12 cellular contexts compared by ENCODE assay signal in the genomic region with DNA sequence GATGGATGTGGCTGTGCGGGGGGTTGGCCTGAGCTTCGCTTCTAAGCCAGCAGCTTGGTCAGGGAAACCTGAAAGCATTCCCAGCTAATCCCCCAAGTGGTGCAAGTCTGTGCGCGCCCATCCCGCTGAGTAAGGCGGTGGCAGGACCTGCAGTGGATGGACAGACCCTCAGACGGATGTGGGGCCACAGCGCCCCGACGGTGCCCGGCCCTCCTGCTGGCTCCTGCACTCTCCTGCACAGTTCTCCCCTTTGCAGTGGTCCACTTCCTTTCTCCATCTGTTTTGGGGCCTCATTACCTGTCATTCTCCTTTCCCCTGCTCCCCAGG. TPM values are rescaled to one million over a fixed set of nuclear protein-coding genes. Genes with fewer than 3 reads are reported as not detected.
DNase-seq lines count a peak whose midpoint lies in the region; ATAC-seq and TF ChIP-seq lines count a peak whose summit lies in the region.
"Had no signal": no experiment of that assay in that cellular context is flagged by ENCODE, and none has a peak within 500 bp of the region (broad histone marks: within the 10 kb centered on the region; RNA-seq: fewer than 3 reads in every experiment).

No MANE protein-coding gene starts in this region.

- peak overlapping the region; percentile 37 for H3K27ac Mint-ChIP-seq in T-helper 17 cell

- H3K4me2 ChIP-seq in PC-3 (ENCODE audit: low read length), result no peak overlapping the region

- DNase-seq in DMS79 treated with DMSO at 0.1 percent for 48 hours (lab: John Stamatoyannopoulos, UW) (peak; percentile 52), DMS79 (lab: John Stamatoyannopoulos, UW) (no peak), T-helper 17 cell (no peak), epithelial cell of proximal tubule (ENCODE audit: low read depth) (no peak), skeletal muscle cell (ENCODE audit: low read depth) (no peak), GM19238 (ENCODE audit: insufficient read length, low spot score) (no peak), PC-3 (no peak)

- H3K4me1 Mint-ChIP-seq in T-helper 17 cell, result peaks cover 19% of the 10 kb centered on the region

- H3K9me2 ChIP-seq in PC-3 (replicated peaks; ENCODE audit: low read length), result no peaks in the 10 kb centered on the region

- H4K20me1 ChIP-seq in PC-3 (ENCODE audit: low read length), result no peaks in the 10 kb centered on the region

- peaks cover 8% of the 10 kb centered on the region; the same call in 1 of the 2 replicates for H3K4me1 ChIP-seq in PC-3 (ENCODE audit: insufficient read depth, low read length)

- POLR2A ChIA-PET in PC-3 (lab: Charles Lee; ENCODE audit: unreplicated experiment), result no interaction called here

- H3K27ac ChIP-seq in PC-3 (ENCODE audit: low read length), result no peak overlapping the region
- H3K27ac ChIP-seq: epithelial cell of prostate had no signal

- H3K36me3 Mint-ChIP-seq in T-helper 17 cell (ENCODE audit: low read depth), result peaks cover 5% of the 10 kb centered on the region

- H3K36me3 ChIP-seq in PC-3 (ENCODE audit: low read depth, low read length), result no peaks in the 10 kb centered on the region

- TF ChIP-seq CTCF in epithelial cell of proximal tubule (conservative IDR thresholded peaks at IDR 0.05; ENCODE audit: low read depth, low read length), result no peak
- TF ChIP-seq CTCF in PC-3 (conservative IDR thresholded peaks at IDR 0.05; ENCODE audit: low read depth, low read length), result no peak

- peaks cover 15% of the 10 kb centered on the region for H3K27me3 Mint-ChIP-seq in T-helper 17 cell

- no peak overlapping the region for H3K9ac ChIP-seq in PC-3 (ENCODE audit: low read length)

- ATAC-seq in T-helper 17 cell (no peak), HG03521 (IDR thresholded peaks at IDR 0.05; ENCODE audit: unreplicated experiment) (no peak), PC-3 (no peak)
- ATAC-seq: HepG2 had no signal

- H3K4me3 ChIP-seq in epithelial cell of proximal tubule (ENCODE audit: low read depth, low read length) (peak overlapping the region; percentile 73), skeletal muscle cell (ENCODE audit: low read depth, low read length) (peak overlapping the region; percentile 72), PC-3 (ENCODE audit: low read length) (no peak overlapping the region)

- no peak overlapping the region for H2AFZ ChIP-seq in PC-3 (ENCODE audit: low read length)

- H3K4me3 Mint-ChIP-seq in T-helper 17 cell, result peak overlapping the region; percentile 88

- H3K79me2 ChIP-seq in PC-3 (ENCODE audit: low read length), result no peaks in the 10 kb centered on the region

- H3K9me3 ChIP-seq in T-helper 17 cell (ENCODE audit: control insufficient read depth, low read length, poor library complexity, severe bottlenecking) (no peaks in the 10 kb centered on the region), PC-3 (ENCODE audit: low read length) (no peaks in the 10 kb centered on the region)

- intact Hi-C loops in PC-3 (cut with micrococcal nuclease), result no loop called here

- H3F3A ChIP-seq in PC-3 (ENCODE audit: low read length, unreplicated experiment), result no peaks in the 10 kb centered on the region

- CTCF ChIA-PET in PC-3 (lab: Charles Lee), result no interaction called here

- H3K27me3 ChIP-seq in PC-3 (ENCODE audit: low read length), result no peaks in the 10 kb centered on the region

- BruUV-seq in PC-3 (replicated peaks; lab: Mats Ljungman, UMichigan), result no TSS peak

RNA-seq across cellular contexts. Expression of gene ATP2A1, which starts 2.3 kb away (rescaled TPM):
- 1 to 10 TPM in 1 of 2 donors, under 1 TPM in 1; 0.75 to 1.7 TPM for total RNA-seq in T-helper 17 cell
- 0.14 and 0.92 TPM in 2 replicates for total RNA-seq in epithelial cell of proximal tubule
- total RNA-seq in PC-3 (2014; rRNA removed), result 0.23 and 0.87 TPM in 2 replicates
- total RNA-seq: RPMI7951 had no signal

RNA-seq across cellular contexts. Expression of gene SH2B1, which starts 16.9 kb away (rescaled TPM):
- total RNA-seq in T-helper 17 cell (10 to 100 TPM; 69.1 to 77.7 TPM), epithelial cell of proximal tubule (22.4 and 23.4 TPM in 2 replicates), PC-3 (2014; rRNA removed) (22.2 and 24.4 TPM in 2 replicates)

RNA-seq across cellular contexts. Expression of gene TUFM, which starts 34.4 kb away (rescaled TPM):
- total RNA-seq in T-helper 17 cell (100 to 1,000 TPM in 1 of 2 donors, 10 to 100 TPM in 1; 78.5 to 103 TPM), epithelial cell of proximal tubule (174 and 250 TPM in 2 replicates), PC-3 (2014; rRNA removed) (185 and 198 TPM in 2 replicates)

RNA-seq across cellular contexts. Expression of gene RABEP2, which starts 44.5 kb away (rescaled TPM):
- 10 to 100 TPM; 25.2 to 25.3 TPM for total RNA-seq in T-helper 17 cell
- total RNA-seq in epithelial cell of proximal tubule, result 35.2 and 40.8 TPM in 2 replicates
- total RNA-seq in PC-3 (2014; rRNA removed), result 40.2 and 43.3 TPM in 2 replicates

RNA-seq across cellular contexts. Expression of gene CD19, which starts 51.2 kb away (rescaled TPM):
- total RNA-seq in T-helper 17 cell, result 1 to 10 TPM in 1 of 2 donors, not detected in 1; 4.0 TPM
- 0.07 TPM in 1 of 2 replicates, not detected in the other for total RNA-seq in epithelial cell of proximal tubule
- total RNA-seq in PC-3 (2014; rRNA removed), result not detected in 2 replicates
- total RNA-seq: myocyte, RPMI7951 had no signal
